In the genomic region with DNA sequence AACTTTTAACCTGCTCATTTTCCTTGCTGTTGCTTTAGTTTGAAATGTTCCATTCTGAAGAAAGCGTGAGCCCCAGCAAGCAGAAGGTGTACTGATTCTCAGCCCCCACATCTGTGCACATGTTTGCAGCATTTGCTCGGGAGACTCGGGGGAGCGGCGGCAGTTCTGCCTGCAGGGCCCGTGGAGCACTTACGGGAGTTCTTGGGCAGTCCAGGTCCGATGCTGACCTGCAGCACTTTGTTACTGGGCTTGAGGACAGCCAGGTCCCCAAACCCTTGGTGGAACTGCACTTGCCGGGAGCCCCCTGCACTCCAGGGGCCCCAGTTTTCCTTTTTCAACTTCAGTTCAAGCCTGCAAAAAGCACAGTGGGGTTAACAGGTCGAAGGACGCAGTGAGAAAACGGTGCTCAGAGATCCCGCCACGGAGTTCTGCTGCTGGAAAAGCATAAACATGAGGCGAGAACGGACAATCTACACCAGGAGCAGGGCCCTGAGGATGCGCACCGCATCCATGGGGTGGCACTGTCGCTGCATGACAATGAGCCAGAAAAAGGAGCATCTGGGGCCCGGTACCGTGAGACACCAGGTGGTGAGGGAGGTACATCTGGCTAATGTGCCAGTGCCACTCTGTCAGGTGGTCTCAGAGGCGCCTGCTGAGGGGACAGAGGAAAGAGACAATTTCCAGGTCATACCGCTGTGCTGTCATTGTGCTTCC, we compare ENCODE assay signal across 9 cellular contexts. TPM values are rescaled to one million over a fixed set of nuclear protein-coding genes. Genes with fewer than 3 reads are reported as not detected.
A peak's percentile ranks its signal among the peaks of the same experiment; 100 is the strongest.
DNase-seq lines count a peak whose midpoint lies in the region; ATAC-seq, FAIRE-seq and TF ChIP-seq lines count a peak whose summit lies in the region.
"Had no signal": no experiment of that assay in that cellular context is flagged by ENCODE, and none has a peak within 500 bp of the region (broad histone marks: within the 10 kb centered on the region; RNA-seq: fewer than 3 reads in every experiment).

No MANE protein-coding gene starts in this region.

- no peak for FAIRE-seq in HTR-8/SVneo (lab: Jason Lieb, UNC)

- H3K4me3 ChIP-seq in BE2C (ENCODE audit: low read depth, low read length), result no peak overlapping the region
- H3K4me3 ChIP-seq in fibroblast of pulmonary artery (replicated peaks; ENCODE audit: low read depth, low read length), result no peak overlapping the region
- no peak overlapping the region for H3K4me3 ChIP-seq in upper lobe of right lung

- no peaks in the 10 kb centered on the region for H3K36me3 ChIP-seq in BE2C
- peaks cover 32% of the 10 kb centered on the region for H3K36me3 ChIP-seq in upper lobe of right lung

- H3K4me1 ChIP-seq in BE2C (no peaks in the 10 kb centered on the region), upper lobe of right lung (peaks cover 12% of the 10 kb centered on the region)

- TF ChIP-seq CTCF in BE2C (IDR thresholded peaks at IDR 0.05; ENCODE audit: low read depth, low read length), result peak; percentile 70
- TF ChIP-seq CTCF in fibroblast of pulmonary artery (IDR thresholded peaks at IDR 0.05; ENCODE audit: low read length, missing control alignments), result peak; percentile 47
- TF ChIP-seq CTCF in upper lobe of right lung (IDR thresholded peaks at IDR 0.05), result peak; percentile 25

- no peaks in the 10 kb centered on the region for H3K27me3 ChIP-seq in BE2C
- H3K27me3 ChIP-seq in upper lobe of right lung, result no peaks in the 10 kb centered on the region

- H3K9me3 ChIP-seq in BE2C, result no peaks in the 10 kb centered on the region
- H3K9me3 ChIP-seq in upper lobe of right lung, result no peaks in the 10 kb centered on the region

- ATAC-seq in upper lobe of right lung, result peak; percentile 10

- H3K27ac ChIP-seq in upper lobe of right lung, result no peak overlapping the region

- intact Hi-C loops in upper lobe of right lung (cut with DNase I), result no loop called here

- DNase-seq in BE2C (peak; percentile 53), HuH-7 (ENCODE audit: low spot score) (peak; percentile 55), SHP77 (lab: John Stamatoyannopoulos, UW) (peak; percentile 59 to 77), fibroblast of pulmonary artery (ENCODE audit: low read depth) (peak; percentile 29), upper lobe of right lung (no peak), GDM1 (lab: John Stamatoyannopoulos, UW) (no peak), kidney glomerular epithelial cell (lab: John Stamatoyannopoulos, UW) (no peak), HTR-8/SVneo (ENCODE audit: insufficient read length, low spot score) (no peak)
- DNase-seq: activated naive CD8-positive, alpha-beta T cell treated with anti-CD3 and anti-CD28 coated beads, Interleukin-2, amount 10 ng/mL, durations not matched to agents 7 days and 5 days had no signal

RNA-seq across cellular contexts. Expression of a gene that starts 45.6 kb away (rescaled TPM):
- polyA plus RNA-seq in BE2C (2012; ENCODE audit: insufficient read depth, insufficient read length, low read depth), result not detected
- not detected for total RNA-seq in upper lobe of right lung
- total RNA-seq: activated naive CD8-positive, alpha-beta T cell treated with anti-CD3 and anti-CD28 coated beads, Interleukin-2, amount 10 ng/mL, durations not matched to agents 7 days and 5 days had no signal

RNA-seq across cellular contexts. Expression of a gene that starts 56.1 kb away (rescaled TPM):
- 8.5 TPM for polyA plus RNA-seq in BE2C (2012; ENCODE audit: insufficient read depth, insufficient read length, low read depth)
- 1.7 TPM for total RNA-seq in upper lobe of right lung

Comparison
In these comparisons a context has a peak if more than half of its experiments do, and no peak if none do; other contexts are left out.
1. DNase-seq: peak in BE2C (single experiment), HuH-7 (single experiment), SHP77 (2 of 2) and fibroblast of pulmonary artery (single experiment); none in upper lobe of right lung (single experiment), GDM1 (single experiment), kidney glomerular epithelial cell (single experiment) and HTR-8/SVneo (single experiment).
2. Peak in every context shown above with its lines, with median percentiles within 50 percentile points of each other: CTCF ChIP-seq.